In the genomic region with DNA sequence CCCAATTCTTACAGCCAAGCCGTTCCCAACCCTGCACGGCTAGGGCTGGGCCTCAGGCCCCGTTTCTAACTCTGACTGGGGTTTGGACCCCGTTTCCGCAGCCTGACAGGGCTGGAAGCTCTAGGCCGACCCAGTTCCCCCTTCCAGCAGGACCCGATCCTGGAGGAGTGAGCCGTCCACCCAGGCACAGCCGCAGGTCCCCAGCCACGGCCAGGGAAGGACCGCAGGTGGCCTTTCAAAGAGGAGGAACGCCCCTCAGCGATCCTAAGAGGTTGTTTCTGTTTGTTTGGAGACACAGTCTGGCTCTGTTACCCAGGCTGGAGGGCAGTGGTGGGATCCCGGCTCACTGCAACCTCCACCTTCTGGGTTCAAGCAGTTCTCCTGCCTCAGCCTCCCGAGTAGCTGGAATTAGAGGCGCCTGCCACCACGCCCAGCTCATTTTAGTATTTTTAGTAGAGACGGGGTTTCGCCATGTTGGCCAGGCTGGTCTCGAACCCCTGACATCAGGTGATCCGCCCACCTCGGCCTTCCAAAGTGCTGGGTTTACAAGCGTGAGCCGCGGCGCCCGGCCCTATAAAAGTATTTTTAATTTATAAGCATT, we compare ENCODE assay signal across 8 cellular contexts. TPM values are rescaled to one million over a fixed set of nuclear protein-coding genes. Genes with fewer than 3 reads are reported as not detected.
DNase-seq lines count a peak whose midpoint lies in the region; ATAC-seq and TF ChIP-seq lines count a peak whose summit lies in the region.

No MANE protein-coding gene starts in this region.

- H3K9me3 Mint-ChIP-seq in endodermal cell (peaks cover 10% of the 10 kb centered on the region), progenitor cell of endocrine pancreas (ENCODE audit: low read depth) (no peaks in the 10 kb centered on the region)

- TF ChIP-seq CTCF in endodermal cell (conservative IDR thresholded peaks at IDR 0.05) (no peak), progenitor cell of endocrine pancreas (IDR thresholded peaks at IDR 0.05; ENCODE audit: unreplicated experiment) (no peak), GM10266 (IDR thresholded peaks at IDR 0.05; ENCODE audit: control insufficient read depth, insufficient read depth, low read depth, missing control alignments) (no peak)

- DNase-seq in COLO668 (lab: John Stamatoyannopoulos, UW; ENCODE audit: unreplicated experiment) (peak; percentile 82), NCI-H2029 (lab: John Stamatoyannopoulos, UW) (peak; percentile 34), endodermal cell (no peak), pons (ENCODE audit: low spot score) (peak; percentile 39), progenitor cell of endocrine pancreas (ENCODE audit: low spot score, unreplicated experiment) (no peak), GM10266 (ENCODE audit: extremely low spot score) (no peak)

- no peak overlapping the region for H3K4me3 ChIP-seq in endodermal cell (ENCODE audit: low read length)

- no peaks in the 10 kb centered on the region for H3K9me3 ChIP-seq in endodermal cell (ENCODE audit: control insufficient read depth, low read length)

- no peak overlapping the region for H3K9ac ChIP-seq in endodermal cell (ENCODE audit: extremely low read depth, low read length, poor library complexity, severe bottlenecking)

- peaks cover 52% of the 10 kb centered on the region for H3K36me3 Mint-ChIP-seq in endodermal cell (ENCODE audit: low read depth)
- peaks cover 16% of the 10 kb centered on the region for H3K36me3 Mint-ChIP-seq in progenitor cell of endocrine pancreas (ENCODE audit: insufficient read depth)

- H3K27ac Mint-ChIP-seq in endodermal cell (peak overlapping the region; percentile 48), progenitor cell of endocrine pancreas (no peak overlapping the region)

- H3K27me3 ChIP-seq in endodermal cell (ENCODE audit: control insufficient read depth, insufficient read depth, low read length, poor library complexity, severe bottlenecking), result no peaks in the 10 kb centered on the region

- H3K27me3 Mint-ChIP-seq in endodermal cell (ENCODE audit: insufficient read depth), result no peaks in the 10 kb centered on the region
- no peaks in the 10 kb centered on the region for H3K27me3 Mint-ChIP-seq in progenitor cell of endocrine pancreas

- peak overlapping the region; percentile 6 for H3K27ac ChIP-seq in endodermal cell (ENCODE audit: low read depth, low read length)

- no peak for ATAC-seq in GM21717 (IDR thresholded peaks at IDR 0.05; ENCODE audit: unreplicated experiment)
- ATAC-seq in HG03432 (IDR thresholded peaks at IDR 0.05; ENCODE audit: unreplicated experiment), result no peak

- peaks cover 62% of the 10 kb centered on the region for H3K36me3 ChIP-seq in endodermal cell (ENCODE audit: control insufficient read depth, insufficient read depth, low read length)

- H3K4me3 Mint-ChIP-seq in endodermal cell (no peak overlapping the region), progenitor cell of endocrine pancreas (ENCODE audit: low read depth) (no peak overlapping the region)

- peaks cover 4% of the 10 kb centered on the region for H3K4me1 ChIP-seq in endodermal cell (ENCODE audit: control insufficient read depth, insufficient read depth, low read length)

- peaks cover 16% of the 10 kb centered on the region for H3K4me1 Mint-ChIP-seq in endodermal cell
- H3K4me1 Mint-ChIP-seq in progenitor cell of endocrine pancreas (ENCODE audit: low read depth), result peaks cover 11% of the 10 kb centered on the region

- 92 to 93% methylated on average over 16 to 23 of the region's 27 CpGs for WGBS in endodermal cell (ENCODE audit: insufficient coverage in 1 of 2, insufficient read length in 1 of 2), 2 experiments

RNA-seq across cellular contexts. Expression of a gene that starts 0.8 kb away (rescaled TPM):
- total RNA-seq in endodermal cell (10 to 100 TPM; 73.3 to 84.3 TPM), progenitor cell of endocrine pancreas (58.2 and 58.7 TPM in 2 replicates)
- 49.1 TPM for polyA plus RNA-seq in endodermal cell (2013, experiment 1 of 2)
- 46.6 TPM for polyA plus RNA-seq in endodermal cell (2013, experiment 2 of 2)

RNA-seq across cellular contexts. Expression of a gene that starts 43.3 kb away (rescaled TPM):
- total RNA-seq in endodermal cell (100 to 1,000 TPM; 133 to 136 TPM), progenitor cell of endocrine pancreas (152 and 157 TPM in 2 replicates)
- 114 TPM for polyA plus RNA-seq in endodermal cell (2013, experiment 1 of 2)
- polyA plus RNA-seq in endodermal cell (2013, experiment 2 of 2), result 103 TPM

Comparison
In these comparisons a context has a peak if more than half of its experiments do, and no peak if none do; other contexts are left out.
1. DNase-seq: peak in COLO668 (single experiment), NCI-H2029 (single experiment) and pons (single experiment); none in endodermal cell (single experiment), progenitor cell of endocrine pancreas (single experiment) and GM10266 (single experiment).